2 cellular contexts compared by ENCODE assay signal in the genomic region with DNA sequence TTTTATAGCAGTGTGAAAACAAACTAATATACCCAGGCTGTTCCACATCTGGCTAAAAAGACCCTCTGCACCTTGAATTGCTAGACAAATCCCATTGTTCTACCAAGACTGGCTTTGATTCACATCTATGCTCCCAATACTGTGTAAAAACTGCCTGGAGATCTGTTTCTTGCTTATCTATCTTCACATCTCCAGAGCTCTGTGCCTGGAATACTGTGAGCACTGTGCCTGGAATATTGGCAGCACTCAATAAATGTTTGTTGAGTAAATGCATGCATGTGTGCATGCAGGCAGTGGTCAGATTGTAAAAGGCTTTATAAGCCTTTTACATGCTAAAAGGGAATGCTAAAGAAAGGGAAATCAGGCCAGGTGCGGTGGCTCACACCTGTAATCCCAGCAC.
TF ChIP-seq lines count a peak whose summit lies in the region.

No MANE protein-coding gene starts in this region.

TF ChIP-seq in SK-N-SH, 30 proteins besides CTCF, POLR2A, EP300 and RAD21:
- peak; percentile 51 for TF ChIP-seq GATA2 (CRISPR knock-in tag; IDR thresholded peaks at IDR 0.05)
- TF ChIP-seq FOSL2 (IDR thresholded peaks at IDR 0.05; ENCODE audit: borderline replicate concordance, low read depth), result no peak

TF ChIP-seq in SK-N-SH treated with all-trans-retinoic acid at 6 μM for 48 hours, 23 proteins besides CTCF, POLR2A, EP300 and RAD21:
- TF ChIP-seq BACH2 (CRISPR knock-in tag; IDR thresholded peaks at IDR 0.05; ENCODE audit: borderline replicate concordance) (no peak), ZFP3 (CRISPR knock-in tag; IDR thresholded peaks at IDR 0.05) (no peak), CSDC2 (CRISPR knock-in tag; IDR thresholded peaks at IDR 0.05) (no peak), ZNF70 (CRISPR knock-in tag; IDR thresholded peaks at IDR 0.05) (no peak), ZFP30 (CRISPR knock-in tag; IDR thresholded peaks at IDR 0.05) (no peak), PPARA (CRISPR knock-in tag; IDR thresholded peaks at IDR 0.05; ENCODE audit: borderline replicate concordance) (no peak), ZNF8 (CRISPR knock-in tag; IDR thresholded peaks at IDR 0.05) (no peak), OSR1 (CRISPR knock-in tag; IDR thresholded peaks at IDR 0.05) (no peak), ZC3H10 (CRISPR knock-in tag; IDR thresholded peaks at IDR 0.05) (no peak)
- TF ChIP-seq, protein P1, sequence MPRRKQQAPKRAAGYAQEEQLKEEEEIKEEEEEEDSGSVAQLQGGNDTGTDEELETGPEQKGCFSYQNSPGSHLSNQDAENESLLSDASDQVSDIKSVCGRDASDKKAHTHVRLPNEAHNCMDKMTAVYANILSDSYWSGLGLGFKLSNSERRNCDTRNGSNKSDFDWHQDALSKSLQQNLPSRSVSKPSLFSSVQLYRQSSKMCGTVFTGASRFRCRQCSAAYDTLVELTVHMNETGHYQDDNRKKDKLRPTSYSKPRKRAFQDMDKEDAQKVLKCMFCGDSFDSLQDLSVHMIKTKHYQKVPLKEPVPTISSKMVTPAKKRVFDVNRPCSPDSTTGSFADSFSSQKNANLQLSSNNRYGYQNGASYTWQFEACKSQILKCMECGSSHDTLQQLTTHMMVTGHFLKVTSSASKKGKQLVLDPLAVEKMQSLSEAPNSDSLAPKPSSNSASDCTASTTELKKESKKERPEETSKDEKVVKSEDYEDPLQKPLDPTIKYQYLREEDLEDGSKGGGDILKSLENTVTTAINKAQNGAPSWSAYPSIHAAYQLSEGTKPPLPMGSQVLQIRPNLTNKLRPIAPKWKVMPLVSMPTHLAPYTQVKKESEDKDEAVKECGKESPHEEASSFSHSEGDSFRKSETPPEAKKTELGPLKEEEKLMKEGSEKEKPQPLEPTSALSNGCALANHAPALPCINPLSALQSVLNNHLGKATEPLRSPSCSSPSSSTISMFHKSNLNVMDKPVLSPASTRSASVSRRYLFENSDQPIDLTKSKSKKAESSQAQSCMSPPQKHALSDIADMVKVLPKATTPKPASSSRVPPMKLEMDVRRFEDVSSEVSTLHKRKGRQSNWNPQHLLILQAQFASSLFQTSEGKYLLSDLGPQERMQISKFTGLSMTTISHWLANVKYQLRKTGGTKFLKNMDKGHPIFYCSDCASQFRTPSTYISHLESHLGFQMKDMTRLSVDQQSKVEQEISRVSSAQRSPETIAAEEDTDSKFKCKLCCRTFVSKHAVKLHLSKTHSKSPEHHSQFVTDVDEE (CRISPR knock-in tag; IDR thresholded peaks at IDR 0.05), result no peak
- TF ChIP-seq, protein P2, sequence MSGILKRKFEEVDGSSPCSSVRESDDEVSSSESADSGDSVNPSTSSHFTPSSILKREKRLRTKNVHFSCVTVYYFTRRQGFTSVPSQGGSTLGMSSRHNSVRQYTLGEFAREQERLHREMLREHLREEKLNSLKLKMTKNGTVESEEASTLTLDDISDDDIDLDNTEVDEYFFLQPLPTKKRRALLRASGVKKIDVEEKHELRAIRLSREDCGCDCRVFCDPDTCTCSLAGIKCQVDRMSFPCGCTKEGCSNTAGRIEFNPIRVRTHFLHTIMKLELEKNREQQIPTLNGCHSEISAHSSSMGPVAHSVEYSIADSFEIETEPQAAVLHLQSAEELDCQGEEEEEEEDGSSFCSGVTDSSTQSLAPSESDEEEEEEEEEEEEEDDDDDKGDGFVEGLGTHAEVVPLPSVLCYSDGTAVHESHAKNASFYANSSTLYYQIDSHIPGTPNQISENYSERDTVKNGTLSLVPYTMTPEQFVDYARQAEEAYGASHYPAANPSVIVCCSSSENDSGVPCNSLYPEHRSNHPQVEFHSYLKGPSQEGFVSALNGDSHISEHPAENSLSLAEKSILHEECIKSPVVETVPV (CRISPR knock-in tag; IDR thresholded peaks at IDR 0.05), result no peak
- TF ChIP-seq, protein P3, sequence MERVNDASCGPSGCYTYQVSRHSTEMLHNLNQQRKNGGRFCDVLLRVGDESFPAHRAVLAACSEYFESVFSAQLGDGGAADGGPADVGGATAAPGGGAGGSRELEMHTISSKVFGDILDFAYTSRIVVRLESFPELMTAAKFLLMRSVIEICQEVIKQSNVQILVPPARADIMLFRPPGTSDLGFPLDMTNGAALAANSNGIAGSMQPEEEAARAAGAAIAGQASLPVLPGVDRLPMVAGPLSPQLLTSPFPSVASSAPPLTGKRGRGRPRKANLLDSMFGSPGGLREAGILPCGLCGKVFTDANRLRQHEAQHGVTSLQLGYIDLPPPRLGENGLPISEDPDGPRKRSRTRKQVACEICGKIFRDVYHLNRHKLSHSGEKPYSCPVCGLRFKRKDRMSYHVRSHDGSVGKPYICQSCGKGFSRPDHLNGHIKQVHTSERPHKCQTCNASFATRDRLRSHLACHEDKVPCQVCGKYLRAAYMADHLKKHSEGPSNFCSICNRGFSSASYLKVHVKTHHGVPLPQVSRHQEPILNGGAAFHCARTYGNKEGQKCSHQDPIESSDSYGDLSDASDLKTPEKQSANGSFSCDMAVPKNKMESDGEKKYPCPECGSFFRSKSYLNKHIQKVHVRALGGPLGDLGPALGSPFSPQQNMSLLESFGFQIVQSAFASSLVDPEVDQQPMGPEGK (CRISPR knock-in tag; IDR thresholded peaks at IDR 0.05; ENCODE audit: borderline replicate concordance), result no peak
- TF ChIP-seq, protein P4, sequence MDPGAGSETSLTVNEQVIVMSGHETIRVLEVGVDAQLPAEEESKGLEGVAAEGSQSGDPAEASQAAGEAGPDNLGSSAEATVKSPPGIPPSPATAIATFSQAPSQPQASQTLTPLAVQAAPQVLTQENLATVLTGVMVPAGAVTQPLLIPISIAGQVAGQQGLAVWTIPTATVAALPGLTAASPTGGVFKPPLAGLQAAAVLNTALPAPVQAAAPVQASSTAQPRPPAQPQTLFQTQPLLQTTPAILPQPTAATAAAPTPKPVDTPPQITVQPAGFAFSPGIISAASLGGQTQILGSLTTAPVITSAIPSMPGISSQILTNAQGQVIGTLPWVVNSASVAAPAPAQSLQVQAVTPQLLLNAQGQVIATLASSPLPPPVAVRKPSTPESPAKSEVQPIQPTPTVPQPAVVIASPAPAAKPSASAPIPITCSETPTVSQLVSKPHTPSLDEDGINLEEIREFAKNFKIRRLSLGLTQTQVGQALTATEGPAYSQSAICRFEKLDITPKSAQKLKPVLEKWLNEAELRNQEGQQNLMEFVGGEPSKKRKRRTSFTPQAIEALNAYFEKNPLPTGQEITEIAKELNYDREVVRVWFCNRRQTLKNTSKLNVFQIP (CRISPR knock-in tag; IDR thresholded peaks at IDR 0.05; ENCODE audit: borderline replicate concordance, low read depth), result no peak
